8 cellular contexts compared by ENCODE assay signal in the genomic region with DNA sequence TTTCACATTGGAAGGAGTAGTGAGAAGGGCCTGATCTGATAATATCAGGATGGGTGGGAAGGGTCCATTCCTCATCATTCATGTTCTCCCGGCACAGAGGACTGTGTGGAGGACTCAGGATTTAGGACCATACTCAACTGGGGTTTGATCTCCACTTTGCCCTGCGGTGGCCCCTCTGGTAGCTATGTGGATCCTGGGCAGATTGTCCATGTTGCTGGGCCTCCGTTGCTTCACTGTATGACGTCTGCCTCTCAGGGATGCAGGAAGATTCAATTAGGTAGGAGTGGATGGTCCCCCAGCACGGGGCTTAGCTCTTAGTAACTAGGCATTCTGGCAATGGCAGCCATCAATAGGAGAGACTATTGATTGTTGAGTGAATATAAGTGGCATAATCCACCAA. TPM values are rescaled to one million over a fixed set of nuclear protein-coding genes. Genes with fewer than 3 reads are reported as not detected.
DNase-seq lines count a peak whose midpoint lies in the region; ATAC-seq and TF ChIP-seq lines count a peak whose summit lies in the region.

No MANE protein-coding gene starts in this region.

- H3K27ac ChIP-seq in RWPE2 (ENCODE audit: poor library complexity, severe bottlenecking) = peak overlapping the region; percentile 93

- peaks cover 63% of the 10 kb centered on the region for H3K4me1 ChIP-seq in RWPE2 (ENCODE audit: insufficient read depth, poor library complexity, severe bottlenecking)

- DNase-seq in H7 = no peak
- DNase-seq in RWPE2 (ENCODE audit: low spot score) = no peak
- no peak for DNase-seq in fibroblast of the aortic adventitia (ENCODE audit: low read depth)
- no peak for DNase-seq in skeletal muscle cell (ENCODE audit: low read depth)
- no peak for DNase-seq in HuH-7.5 (ENCODE audit: low spot score)
- DNase-seq in LoVo (ENCODE audit: low spot score) = no peak

- H3K36me3 ChIP-seq in H7 (replicated peaks; ENCODE audit: control insufficient read depth, insufficient read depth, low read length) (peaks cover 1% of the 10 kb centered on the region; the same call in 1 of the 2 replicates), RWPE2 (ENCODE audit: low read depth) (peaks cover 67% of the 10 kb centered on the region)

- TF ChIP-seq CTCF in RWPE2 (IDR thresholded peaks at IDR 0.05; ENCODE audit: poor library complexity, severe bottlenecking) = no peak
- TF ChIP-seq CTCF in fibroblast of the aortic adventitia (IDR thresholded peaks at IDR 0.05; ENCODE audit: insufficient read depth, low read length) = no peak

- H3K27me3 ChIP-seq in H7 (ENCODE audit: control insufficient read depth, insufficient read depth, low read length) (peaks cover 2% of the 10 kb centered on the region; the same call in 1 of the 2 replicates), RWPE2 (ENCODE audit: insufficient read depth, poor library complexity, severe bottlenecking) (no peaks in the 10 kb centered on the region)

- H3K9me3 ChIP-seq in RWPE2 (ENCODE audit: severe bottlenecking) = no peaks in the 10 kb centered on the region

- H3K4me3 ChIP-seq in H7 (ENCODE audit: insufficient read depth, low read depth, low read length) (peak overlapping the region; percentile 82; the same call in 1 of the 2 replicates), RWPE2 (ENCODE audit: severe bottlenecking) (peak overlapping the region; percentile 98), fibroblast of the aortic adventitia (ENCODE audit: low read depth, low read length) (peak overlapping the region; percentile 88), skeletal muscle cell (ENCODE audit: low read depth, low read length) (peak overlapping the region; percentile 91)

- ATAC-seq in RWPE2 (ENCODE audit: low read depth) (peak; percentile 2; the same call in 1 of the 3 replicates), HG02759 (IDR thresholded peaks at IDR 0.05; ENCODE audit: unreplicated experiment) (no peak), GM19351 (IDR thresholded peaks at IDR 0.05; ENCODE audit: unreplicated experiment) (no peak)

RNA-seq across cellular contexts. Expression of gene ETS2, which starts 2.3 kb away (rescaled TPM):
- total RNA-seq in H7 (2014; rRNA removed; shearing (Covaris generic)) = 47.9 and 52.2 TPM in 2 replicates
- total RNA-seq in fibroblast of the aortic adventitia (ENCODE audit: low replicate concordance) = 7.5 and 62.6 TPM in 2 replicates
